In genomic region chr6:142444388-142444787, GRCh38 we compare ENCODE assay signal across 25 cellular contexts.
DNase-seq lines count a peak whose midpoint lies in the region; ATAC-seq and TF ChIP-seq lines count a peak whose summit lies in the region.
"Had no signal": no experiment of that assay in that cellular context is flagged by ENCODE, and none has a peak within 500 bp of the region (broad histone marks: within the 10 kb centered on the region; RNA-seq: fewer than 3 reads in every experiment).

No MANE protein-coding gene starts in this region.

- no peaks in the 10 kb centered on the region for H3K9me3 ChIP-seq in testis
- H3K9me3 ChIP-seq: heart right ventricle, sigmoid colon, tibial artery had no signal

- intact Hi-C loops in testis (cut with DNase I; ENCODE audit: low total_unique reads) = no loop called here

- TF ChIP-seq CTCF in 22Rv1 (IDR thresholded peaks at IDR 0.05) (no peak), testis (IDR thresholded peaks at IDR 0.05) (no peak)

- no peak overlapping the region for H3K4me3 ChIP-seq in testis
- H3K4me3 ChIP-seq: cardiac muscle cell, heart right ventricle, sigmoid colon, tibial artery had no signal

- 65 to 78% methylated on average over 1 of the region's 1 CpG for WGBS in testis, 2 donors

- no peaks in the 10 kb centered on the region for H3K27me3 ChIP-seq in testis
- H3K27me3 ChIP-seq: cardiac muscle cell, heart right ventricle, sigmoid colon, tibial artery had no signal

- no peaks in the 10 kb centered on the region for H3K4me1 ChIP-seq in testis
- H3K4me1 ChIP-seq: heart right ventricle, sigmoid colon, tibial artery had no signal

- H3K27ac ChIP-seq in 22Rv1 (peak overlapping the region; percentile 24; the same call in 1 of the 2 replicates), testis (no peak overlapping the region)
- H3K27ac ChIP-seq: cardiac muscle cell, heart right ventricle, sigmoid colon, tibial artery had no signal

- no peaks in the 10 kb centered on the region for H3K36me3 ChIP-seq in testis (ENCODE audit: low read depth, missing control alignments)
- H3K36me3 ChIP-seq: cardiac muscle cell, heart right ventricle, sigmoid colon, tibial artery had no signal

- no peak for ATAC-seq in HG03025 (IDR thresholded peaks at IDR 0.05; ENCODE audit: low FRiP score, unreplicated experiment)
- ATAC-seq: heart right ventricle; left lobe of liver; natural killer cell; stimulated activated naive B cell treated with anti-CD40 and anti-IgM and Interleukin-4, amounts not matched to agents 10 μg/mL and 1 μg/mL and 100 μg/mL, for 72 hours; WTC11 had no signal

- peak; percentile 62 for DNase-seq in HCEC 1CT
- DNase-seq in amniotic epithelial cell (ENCODE audit: low read depth) = peak; percentile 49
- DNase-seq in myocyte (ENCODE audit: low read depth) = peak; percentile 3
- DNase-seq in testis = no peak
- DNase-seq in T-helper 2 cell = no peak
- DNase-seq in NCI-H446 (lab: John Stamatoyannopoulos, UW) = no peak
- DNase-seq: activated CD4-positive, alpha-beta T cell treated with anti-CD3 and anti-CD28 coated beads, Interleukin-2, amount 50 U/mL, for 4 hours; activated CD8-positive, alpha-beta memory T cell treated with anti-CD3 and anti-CD28 coated beads, Interleukin-2, amount 50 U/mL, for 48 hours; activated gamma-delta T cell treated with Interleukin-2 at 50 U/mL for 16 hours; amniotic stem cell; GOT3; heart right ventricle; natural killer cell; NCI-H524; posterior cingulate gyrus; RPMI8226; sigmoid colon; stimulated activated naive B cell treated with anti-CD40 and anti-IgM and Interleukin-4, amounts not matched to agents 10 μg/mL and 1 μg/mL and 100 μg/mL, for 72 hours; T-helper 9 cell; tibial artery had no signal

- no peak for TF ChIP-seq POLR2A in testis (IDR thresholded peaks at IDR 0.05)

Comparison
In these comparisons a context has a peak if more than half of its experiments do, and no peak if none do; other contexts are left out.
1. DNase-seq: peak in HCEC 1CT (single experiment), amniotic epithelial cell (single experiment) and myocyte (single experiment); none in testis (single experiment), T-helper 2 cell (0 of 5) and NCI-H446 (0 of 2).